Comparison of ENCODE assay signal across 17 cellular contexts in genomic region chr3:12472796-12473195, GRCh38. TPM values are rescaled to one million over a fixed set of nuclear protein-coding genes. Genes with fewer than 3 reads are reported as not detected.
DNase-seq lines count a peak whose midpoint lies in the region; ATAC-seq and TF ChIP-seq lines count a peak whose summit lies in the region.
"Had no signal": no experiment of that assay in that cellular context is flagged by ENCODE, and none has a peak within 500 bp of the region (broad histone marks: within the 10 kb centered on the region; RNA-seq: fewer than 3 reads in every experiment).

No MANE protein-coding gene starts in this region.

- H3K27me3 ChIP-seq in PC-9 (ENCODE audit: insufficient read depth, low read depth) (no peaks in the 10 kb centered on the region), sigmoid colon (no peaks in the 10 kb centered on the region), stomach (no peaks in the 10 kb centered on the region)

- no peak overlapping the region for H3K4me3 ChIP-seq in PC-9
- no peak overlapping the region for H3K4me3 ChIP-seq in sigmoid colon
- no peak overlapping the region for H3K4me3 ChIP-seq in stomach

- CTCF ChIA-PET in PC-9 (lab: Charles Lee) = interaction anchor here (0.5 kb wide), 1 partner anchor 1054 kb away, joined by 5 read pairs; no protein-coding TSS in a partner anchor

- ATAC-seq in activated T-cell treated with anti-CD3 and anti-CD28 coated beads, Interleukin-2, amount 50 U/mL, for 72 hours (replicated peaks in 1 of 2) = no peak
- peak; percentile 13 for ATAC-seq in activated T-helper 17 cell treated with anti-CD3 and anti-CD28 coated beads, Interleukin-2, amount 50 U/mL, for 72 hours (replicated peaks)
- ATAC-seq in HG03378 (IDR thresholded peaks at IDR 0.05; ENCODE audit: unreplicated experiment) (no peak), HG03354 (IDR thresholded peaks at IDR 0.05; ENCODE audit: poor library complexity, severe bottlenecking, unreplicated experiment) (no peak)

- no peaks in the 10 kb centered on the region for H3K9me3 Mint-ChIP-seq in activated T-cell treated with anti-CD3 and anti-CD28 coated beads, Interleukin-2, amount 50 U/mL, for 72 hours
- H3K9me3 Mint-ChIP-seq in activated T-helper 17 cell treated with anti-CD3 and anti-CD28 coated beads, Interleukin-2, amount 50 U/mL, for 72 hours = no peaks in the 10 kb centered on the region

- TF ChIP-seq EP300 in sigmoid colon (IDR thresholded peaks at IDR 0.05) = no peak
- TF ChIP-seq EP300 in stomach (IDR thresholded peaks at IDR 0.05) = no peak

- TF ChIP-seq CTCF in PC-9 (conservative IDR thresholded peaks at IDR 0.05) = no peak
- TF ChIP-seq CTCF in sigmoid colon (IDR thresholded peaks at IDR 0.05) = no peak
- no peak for TF ChIP-seq CTCF in stomach (IDR thresholded peaks at IDR 0.05)

- H4K20me1 ChIP-seq in PC-9 (ENCODE audit: insufficient read depth) = no peaks in the 10 kb centered on the region

- H3K9me2 ChIP-seq in PC-9 (ENCODE audit: insufficient read depth) = no peaks in the 10 kb centered on the region
- H3K9me2 ChIP-seq: SK-N-SH had no signal

- H3K4me3 Mint-ChIP-seq in activated T-cell treated with anti-CD3 and anti-CD28 coated beads, Interleukin-2, amount 50 U/mL, for 72 hours = peak overlapping the region in 1 of 2 donors; percentile 35
- peak overlapping the region; percentile 76 for H3K4me3 Mint-ChIP-seq in activated T-helper 17 cell treated with anti-CD3 and anti-CD28 coated beads, Interleukin-2, amount 50 U/mL, for 72 hours

- DNase-seq in activated T-cell treated with anti-CD3 and anti-CD28 coated beads, Interleukin-2, amount 50 U/mL, for 72 hours = no peak
- DNase-seq in activated T-cell treated with anti-CD3 and anti-CD28 coated beads, Interleukin-2, amount 50 U/mL, for 1 hour = no peak
- DNase-seq in PC-9 = no peak
- DNase-seq in sigmoid colon = peak; percentile 13
- no peak for DNase-seq in stomach
- DNase-seq: DMS153, H7, KBM-7, NCI-H1105 treated with DMSO at 0.1 percent for 48 hours, NCI-H146, NCI-H2029, NCI-H2227 treated with DMSO at 0.1 percent for 48 hours, NCI-H526 treated with DMSO at 0.1 percent for 48 hours, SK-N-SH had no signal

- no TSS peak for BruUV-seq in PC-9 (replicated peaks; lab: Mats Ljungman, UMichigan)

- WGBS in sigmoid colon, 2 donors = 92 to 94% methylated on average over 5 of the region's 5 CpGs
- 69 to 85% (median 75%) methylated on average over 5 of the region's 5 CpGs for WGBS in stomach, 5 donors

- peaks cover 57% of the 10 kb centered on the region for H3F3A ChIP-seq in PC-9 (ENCODE audit: insufficient read depth, low read depth)

- no peaks in the 10 kb centered on the region for H3K36me3 Mint-ChIP-seq in activated T-cell treated with anti-CD3 and anti-CD28 coated beads, Interleukin-2, amount 50 U/mL, for 72 hours (ENCODE audit: insufficient read depth in 2 of 2)
- no peaks in the 10 kb centered on the region for H3K36me3 Mint-ChIP-seq in activated T-helper 17 cell treated with anti-CD3 and anti-CD28 coated beads, Interleukin-2, amount 50 U/mL, for 72 hours (ENCODE audit: low read depth)

- peaks cover 79% of the 10 kb centered on the region for H3K4me1 ChIP-seq in PC-9 (replicated peaks; ENCODE audit: insufficient read depth)
- no peaks in the 10 kb centered on the region for H3K4me1 ChIP-seq in sigmoid colon
- peaks cover 0 to 17% (median 6%) of the 10 kb centered on the region in 4 donors for H3K4me1 ChIP-seq in stomach

- no peak overlapping the region for H3K4me2 ChIP-seq in PC-9
- H3K4me2 ChIP-seq: SK-N-SH had no signal

- no peak overlapping the region for H2AFZ ChIP-seq in PC-9

- H3K36me3 ChIP-seq in PC-9 (ENCODE audit: low read depth) (no peaks in the 10 kb centered on the region), sigmoid colon (no peaks in the 10 kb centered on the region), stomach (no peaks in the 10 kb centered on the region)

- no peaks in the 10 kb centered on the region for H3K79me2 ChIP-seq in PC-9 (ENCODE audit: low read depth)

- POLR2A ChIA-PET in PC-9 (lab: Charles Lee; ENCODE audit: unreplicated experiment) = no interaction called here

- H3K27me3 Mint-ChIP-seq in activated T-cell treated with anti-CD3 and anti-CD28 coated beads, Interleukin-2, amount 50 U/mL, for 72 hours (ENCODE audit: low read depth) = no peaks in the 10 kb centered on the region
- H3K27me3 Mint-ChIP-seq in activated T-helper 17 cell treated with anti-CD3 and anti-CD28 coated beads, Interleukin-2, amount 50 U/mL, for 72 hours = peaks cover 5% of the 10 kb centered on the region

- TF ChIP-seq POLR2A in sigmoid colon (IDR thresholded peaks at IDR 0.05) = no peak
- TF ChIP-seq POLR2A in stomach (IDR thresholded peaks at IDR 0.05) = no peak

- H3K9me3 ChIP-seq in PC-9 (ENCODE audit: insufficient read depth, low read depth) = no peaks in the 10 kb centered on the region
- H3K9me3 ChIP-seq in sigmoid colon = no peaks in the 10 kb centered on the region
- no peaks in the 10 kb centered on the region for H3K9me3 ChIP-seq in stomach
- H3K9me3 ChIP-seq: SK-N-SH had no signal

- peak overlapping the region; percentile 92 for H3K27ac ChIP-seq in PC-9
- no peak overlapping the region for H3K27ac ChIP-seq in sigmoid colon
- H3K27ac ChIP-seq in stomach = no peak overlapping the region

- H3K4me1 Mint-ChIP-seq in activated T-cell treated with anti-CD3 and anti-CD28 coated beads, Interleukin-2, amount 50 U/mL, for 72 hours (ENCODE audit: low read depth) = peaks cover 17% of the 10 kb centered on the region
- H3K4me1 Mint-ChIP-seq in activated T-helper 17 cell treated with anti-CD3 and anti-CD28 coated beads, Interleukin-2, amount 50 U/mL, for 72 hours = peaks cover 25% of the 10 kb centered on the region

- H3K27ac Mint-ChIP-seq in activated T-cell treated with anti-CD3 and anti-CD28 coated beads, Interleukin-2, amount 50 U/mL, for 72 hours = peak overlapping the region; percentile 29
- peak overlapping the region; percentile 80 for H3K27ac Mint-ChIP-seq in activated T-helper 17 cell treated with anti-CD3 and anti-CD28 coated beads, Interleukin-2, amount 50 U/mL, for 72 hours

- intact Hi-C loops in PC-9 (cut with micrococcal nuclease; ENCODE audit: unreplicated experiment) (no loop called here), sigmoid colon (cut with DNase I) (no loop called here), stomach (cut with DNase I; ENCODE audit: low total_unique reads) (no loop called here)

RNA-seq across cellular contexts. Expression of gene TSEN2, which starts 11.5 kb away (rescaled TPM):
- 10 to 100 TPM in 1 of 2 donors, 1 to 10 TPM in 1; 8.7 to 11.8 TPM for total RNA-seq in activated T-cell treated with anti-CD3 and anti-CD28 coated beads, Interleukin-2, amount 50 U/mL, for 72 hours
- total RNA-seq in PC-9 (2021) (22.1 and 26.8 TPM in 2 replicates), sigmoid colon (10 to 100 TPM; 16.1 to 23.0 (median 20.4) TPM), stomach (10 to 100 TPM; 12.9 to 43.0 (median 33.9) TPM)
- total RNA-seq in activated T-helper 17 cell treated with anti-CD3 and anti-CD28 coated beads, Interleukin-2, amount 50 U/mL, for 72 hours = 10 to 100 TPM in 1 of 2 donors, 1 to 10 TPM in 1; 8.9 to 20.2 TPM
- polyA plus RNA-seq in sigmoid colon (10 to 100 TPM in 1 of 3 donors, 1 to 10 TPM in 2; 4.2 to 16.0 (median 5.3) TPM), stomach (10 to 100 TPM; 10.7 to 16.8 (median 11.0) TPM)
